Comparison of ENCODE assay signal across 19 cellular contexts in the genomic region with DNA sequence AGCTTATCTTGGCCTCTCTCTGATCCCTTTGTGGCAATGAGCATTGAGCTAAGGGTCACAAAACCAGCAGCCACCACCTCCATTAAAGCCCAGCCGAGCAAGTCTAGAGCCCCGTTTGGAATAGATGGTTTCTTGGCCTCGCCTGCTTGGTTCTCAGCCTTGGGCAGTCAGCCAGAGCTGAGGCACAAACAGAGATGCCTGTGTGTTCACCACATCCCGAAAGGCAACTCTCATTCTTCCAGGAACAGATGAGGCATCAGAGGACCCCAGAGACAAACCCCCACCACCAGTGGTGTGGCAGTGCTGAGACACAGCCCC.
DNase-seq lines count a peak whose midpoint lies in the region; ATAC-seq and TF ChIP-seq lines count a peak whose summit lies in the region.
"Had no signal": no experiment of that assay in that cellular context is flagged by ENCODE, and none has a peak within 500 bp of the region (broad histone marks: within the 10 kb centered on the region; RNA-seq: fewer than 3 reads in every experiment).

No MANE protein-coding gene starts in this region.

- no peaks in the 10 kb centered on the region for H3K36me3 ChIP-seq in adrenal gland (replicated peaks in 1 of 2)
- H3K36me3 ChIP-seq in CD4-positive, alpha-beta memory T cell (ENCODE audit: insufficient read depth, low read length), result no peaks in the 10 kb centered on the region
- H3K36me3 ChIP-seq: uterus had no signal

- H3K4me1 ChIP-seq in adrenal gland (replicated peaks in 1 of 2), result no peaks in the 10 kb centered on the region
- H3K4me1 ChIP-seq in CD4-positive, alpha-beta memory T cell (ENCODE audit: insufficient read depth, low read length), result no peaks in the 10 kb centered on the region
- H3K4me1 ChIP-seq: uterus had no signal

- TF ChIP-seq CTCF in adrenal gland (IDR thresholded peaks at IDR 0.05), result no peak

- no peak overlapping the region for H3K27ac Mint-ChIP-seq in CD4-positive, alpha-beta memory T cell
- H3K27ac Mint-ChIP-seq: activated T-helper 2 cell treated with anti-CD3 and anti-CD28 coated beads, Interferon-gamma antibody, Interleukin-2, Interleukin-4, amounts not matched to agents 10 μg/mL and 5 μg/mL and 100 μg/mL, durations not matched to agents 14 hours and 24 hours and 36 hours; GM23338; memory B cell; nephron progenitor cell had no signal

- no peak overlapping the region for H3K4me3 ChIP-seq in adrenal gland
- no peak overlapping the region for H3K4me3 ChIP-seq in CD4-positive, alpha-beta memory T cell (ENCODE audit: low read length in 2 of 2)
- H3K4me3 ChIP-seq: GM23338, PC-9, uterus had no signal

- CTCF ChIA-PET in CD4-positive, alpha-beta memory T cell (lab: Charles Lee; ENCODE audit: partially characterized antibody), result interaction anchor here (1.7 kb wide), 1 partner anchor 12 kb away, joined by 6 read pairs; no protein-coding TSS in a partner anchor

- no peaks in the 10 kb centered on the region for H3K4me1 Mint-ChIP-seq in CD4-positive, alpha-beta memory T cell
- H3K4me1 Mint-ChIP-seq: GM23338, memory B cell had no signal

- no peaks in the 10 kb centered on the region for H3K9me3 ChIP-seq in adrenal gland (replicated peaks in 1 of 3)
- H3K9me3 ChIP-seq in CD4-positive, alpha-beta memory T cell (ENCODE audit: control insufficient read depth in 1 of 2, low read length in 2 of 2), result no peaks in the 10 kb centered on the region
- H3K9me3 ChIP-seq: uterus had no signal

- intact Hi-C loops in adrenal gland (cut with DNase I), result no loop called here
- intact Hi-C loops in CD4-positive, alpha-beta memory T cell (cut with micrococcal nuclease), result no loop called here

- H3K36me3 Mint-ChIP-seq in CD4-positive, alpha-beta memory T cell, result no peaks in the 10 kb centered on the region
- H3K36me3 Mint-ChIP-seq: memory B cell had no signal

- H3K4me3 Mint-ChIP-seq in CD4-positive, alpha-beta memory T cell, result no peak overlapping the region
- H3K4me3 Mint-ChIP-seq: GM23338, memory B cell, nephron progenitor cell had no signal

- no peak overlapping the region for H3K27ac ChIP-seq in adrenal gland
- H3K27ac ChIP-seq in CD4-positive, alpha-beta memory T cell (ENCODE audit: low read depth, low read length), result no peak overlapping the region
- H3K27ac ChIP-seq: PC-9, uterus had no signal

- POLR2A ChIA-PET in CD4-positive, alpha-beta memory T cell (lab: Charles Lee; ENCODE audit: partially characterized antibody), result no interaction called here

- peak; percentile 75 for DNase-seq in Ammon's horn (ENCODE audit: low spot score)
- peak in 6 of 7 donors; percentile 54 to 77 (median 70) for DNase-seq in adrenal gland
- DNase-seq in fibroblast of peridontal ligament (ENCODE audit: extremely low read depth), result peak; percentile 24
- DNase-seq in putamen (ENCODE audit: low spot score), result peak; percentile 63
- no peak for DNase-seq in CD4-positive, alpha-beta memory T cell
- no peak for DNase-seq in stimulated activated CD4-positive, alpha-beta T cell treated with anti-CD3 and anti-CD28 coated beads, Interleukin-4, amount 100 ng/mL, for 4 hours
- no peak for DNase-seq in stimulated activated CD4-positive, alpha-beta T cell treated with anti-CD3 and anti-CD28 coated beads, Interleukin-1b, Interleukin-23, amount 100 ng/mL, for 48 hours
- DNase-seq: cortex of kidney; NCI-H1417; NCI-H2171; NCI-H82; nephron progenitor cell; PC-9; stimulated activated naive CD8-positive, alpha-beta T cell treated with anti-CD3 and anti-CD28 coated beads, Interleukin-15, Interleukin-2, amounts not matched to agents 100 U/mL and 50 U/mL, for 24 hours; uterus had no signal

- ATAC-seq in GM18870 (IDR thresholded peaks at IDR 0.05; ENCODE audit: unreplicated experiment), result no peak
- ATAC-seq: GM23338; stimulated activated naive CD8-positive, alpha-beta T cell treated with anti-CD3 and anti-CD28 coated beads, Interleukin-15, Interleukin-2, amounts not matched to agents 100 U/mL and 50 U/mL, for 24 hours had no signal

- H3K27me3 Mint-ChIP-seq in CD4-positive, alpha-beta memory T cell, result peaks cover 0 to 2% of the 10 kb centered on the region in 2 donors

- H3K9me3 Mint-ChIP-seq in CD4-positive, alpha-beta memory T cell, result no peaks in the 10 kb centered on the region
- H3K9me3 Mint-ChIP-seq: activated T-helper 2 cell treated with anti-CD3 and anti-CD28 coated beads, Interferon-gamma antibody, Interleukin-2, Interleukin-4, amounts not matched to agents 10 μg/mL and 5 μg/mL and 100 μg/mL, durations not matched to agents 14 hours and 24 hours and 36 hours; GM23338; memory B cell; nephron progenitor cell had no signal

- WGBS in adrenal gland, 4 donors, result 10 to 40% (median 30%) methylated on average over 2 to 4 of the region's 4 CpGs; no CpG with 5 or more reads in 1 of the 4 donors

- TF ChIP-seq POLR2A in adrenal gland (IDR thresholded peaks at IDR 0.05), result no peak

- H3K27me3 ChIP-seq in adrenal gland, result no peaks in the 10 kb centered on the region
- no peaks in the 10 kb centered on the region for H3K27me3 ChIP-seq in CD4-positive, alpha-beta memory T cell (ENCODE audit: insufficient read depth, low read length)
- H3K27me3 ChIP-seq: uterus had no signal

Comparison
In these comparisons a context has a peak if more than half of its experiments do, and no peak if none do; other contexts are left out.
1. DNase-seq: peak in Ammon's horn (single experiment), adrenal gland (6 of 7), fibroblast of peridontal ligament (single experiment) and putamen (single experiment); none in CD4-positive, alpha-beta memory T cell (0 of 5), stimulated activated CD4-positive, alpha-beta T cell treated with anti-CD3 and anti-CD28 coated beads, Interleukin-4, amount 100 ng/mL, for 4 hours (0 of 2) and stimulated activated CD4-positive, alpha-beta T cell treated with anti-CD3 and anti-CD28 coated beads, Interleukin-1b, Interleukin-23, amount 100 ng/mL, for 48 hours (single experiment).